In the genomic region with DNA sequence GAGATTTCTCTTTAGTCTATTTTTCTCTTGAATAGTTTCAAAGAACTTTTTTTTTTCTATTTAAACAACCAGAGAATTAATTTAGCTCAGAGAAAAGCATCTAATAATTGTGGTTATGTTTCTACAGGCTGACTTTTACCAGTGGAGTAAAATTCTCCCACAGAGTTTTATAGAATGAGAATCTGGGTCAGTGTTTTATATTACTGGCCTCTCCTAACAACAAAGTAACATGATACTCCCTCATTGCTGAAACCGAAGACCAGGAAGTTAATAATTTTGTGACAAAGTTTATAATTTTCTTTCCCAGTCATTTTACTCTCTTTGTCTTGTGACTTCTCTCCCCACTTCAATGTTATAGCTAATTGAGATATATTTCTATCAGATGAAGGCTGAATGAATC, we compare ENCODE assay signal across 14 cellular contexts.
DNase-seq lines count a peak whose midpoint lies in the region; TF ChIP-seq lines count a peak whose summit lies in the region.
"Had no signal": no experiment of that assay in that cellular context is flagged by ENCODE, and none has a peak within 500 bp of the region (broad histone marks: within the 10 kb centered on the region; RNA-seq: fewer than 3 reads in every experiment).

No MANE protein-coding gene starts in this region.

- H3K36me3 Mint-ChIP-seq in mesothelial cell of epicardium: no peaks in the 10 kb centered on the region
- H3K36me3 Mint-ChIP-seq: CD14-positive monocyte had no signal

- no peaks in the 10 kb centered on the region for H3K36me3 ChIP-seq in ascending aorta
- H3K36me3 ChIP-seq in smooth muscle cell (ENCODE audit: low read depth): no peaks in the 10 kb centered on the region
- no peaks in the 10 kb centered on the region for H3K36me3 ChIP-seq in HAP-1 (replicated peaks)

- H3K27ac Mint-ChIP-seq in mesothelial cell of epicardium: peak overlapping the region; percentile 61
- H3K27ac Mint-ChIP-seq: CD14-positive monocyte had no signal

- in situ Hi-C loops in HAP-1 (cut with MboI; ENCODE audit: low sequenced_read_pairs): no loop called here

- DNase-seq in LHCN-M2 (ENCODE audit: low read depth): peak; percentile 44
- no peak for DNase-seq in ascending aorta (ENCODE audit: low spot score in 2 of 2)
- no peak for DNase-seq in mesothelial cell of epicardium (ENCODE audit: low spot score in 2 of 2, unreplicated experiment in 2 of 2)
- DNase-seq in smooth muscle cell (lab: John Stamatoyannopoulos, UW; ENCODE audit: unreplicated experiment): no peak
- no peak for DNase-seq in HAP-1 (ENCODE audit: low spot score in 2 of 2)
- no peak for DNase-seq in lower leg skin (ENCODE audit: low spot score in 2 of 2)
- no peak for DNase-seq in HK-2 (ENCODE audit: unreplicated experiment)
- DNase-seq: GF-D8, NCI-H1092 treated with DMSO at 0.1 percent for 48 hours, NCI-H2081, NCI-H446 treated with DMSO at 0.1 percent for 48 hours, NCI-H774, SHP77 treated with DMSO at 0.1 percent for 48 hours had no signal

- no peaks in the 10 kb centered on the region for H3K27me3 ChIP-seq in ascending aorta
- no peaks in the 10 kb centered on the region for H3K27me3 ChIP-seq in smooth muscle cell (ENCODE audit: low read depth)
- H3K27me3 ChIP-seq in HAP-1 (ENCODE audit: low read depth): no peaks in the 10 kb centered on the region

- peak overlapping the region; percentile 0 for H3K4me2 ChIP-seq in smooth muscle cell

- no peaks in the 10 kb centered on the region for H3K79me2 ChIP-seq in smooth muscle cell (ENCODE audit: low read depth)

- H3K9me3 Mint-ChIP-seq in mesothelial cell of epicardium: peaks cover 4% of the 10 kb centered on the region

- no peaks in the 10 kb centered on the region for H4K20me1 ChIP-seq in smooth muscle cell (ENCODE audit: low read depth)

- H3K4me1 Mint-ChIP-seq in mesothelial cell of epicardium: peaks cover 26% of the 10 kb centered on the region
- H3K4me1 Mint-ChIP-seq: CD14-positive monocyte had no signal

- TF ChIP-seq CTCF in ascending aorta (IDR thresholded peaks at IDR 0.05): no peak
- no peak for TF ChIP-seq CTCF in mesothelial cell of epicardium (IDR thresholded peaks at IDR 0.05; ENCODE audit: unreplicated experiment)
- TF ChIP-seq CTCF in smooth muscle cell (IDR thresholded peaks at IDR 0.05; ENCODE audit: borderline replicate concordance, insufficient read depth, poor library complexity, severe bottlenecking): no peak
- no peak for TF ChIP-seq CTCF in lower leg skin (IDR thresholded peaks at IDR 0.05)

- H3K27ac ChIP-seq in ascending aorta (peak overlapping the region; percentile 1 to 6), smooth muscle cell (ENCODE audit: low read depth) (no peak overlapping the region)

- H3K4me3 ChIP-seq in ascending aorta (no peak overlapping the region), smooth muscle cell (no peak overlapping the region), HAP-1 (no peak overlapping the region), lower leg skin (ENCODE audit: low read depth, poor library complexity, severe bottlenecking) (no peak overlapping the region)

- H2AFZ ChIP-seq in smooth muscle cell (ENCODE audit: low read depth): no peak overlapping the region

- H3K9ac ChIP-seq in smooth muscle cell (ENCODE audit: low read depth): no peak overlapping the region

- no peaks in the 10 kb centered on the region for H3F3A ChIP-seq in smooth muscle cell (ENCODE audit: low read depth)

- H3K4me1 ChIP-seq in ascending aorta (no peaks in the 10 kb centered on the region), smooth muscle cell (ENCODE audit: low read depth) (no peaks in the 10 kb centered on the region), HAP-1 (peaks cover 4% of the 10 kb centered on the region; the same call in 1 of the 2 replicates)

- WGBS in smooth muscle cell (ENCODE audit: low lambda C conversion rate): 56% methylated on average over 1 of the region's 1 CpG
- 21 to 27% methylated on average over 1 of the region's 1 CpG for WGBS in lower leg skin, 2 donors

- H3K4me3 Mint-ChIP-seq in mesothelial cell of epicardium: no peak overlapping the region
- H3K4me3 Mint-ChIP-seq: CD14-positive monocyte had no signal

- no peak for TF ChIP-seq POLR2A in lower leg skin (IDR thresholded peaks at IDR 0.05)

- H3K9me3 ChIP-seq in ascending aorta: no peaks in the 10 kb centered on the region
- no peaks in the 10 kb centered on the region for H3K9me3 ChIP-seq in smooth muscle cell (replicated peaks; ENCODE audit: low read depth)
- H3K9me3 ChIP-seq in HAP-1: no peaks in the 10 kb centered on the region

- intact Hi-C loops in ascending aorta (cut with DNase I): no loop called here
- intact Hi-C loops in lower leg skin (cut with DNase I; ENCODE audit: low total_unique reads): no loop called here

- peaks cover 8% of the 10 kb centered on the region for H3K27me3 Mint-ChIP-seq in mesothelial cell of epicardium (ENCODE audit: low read depth)
